In the genomic region with DNA sequence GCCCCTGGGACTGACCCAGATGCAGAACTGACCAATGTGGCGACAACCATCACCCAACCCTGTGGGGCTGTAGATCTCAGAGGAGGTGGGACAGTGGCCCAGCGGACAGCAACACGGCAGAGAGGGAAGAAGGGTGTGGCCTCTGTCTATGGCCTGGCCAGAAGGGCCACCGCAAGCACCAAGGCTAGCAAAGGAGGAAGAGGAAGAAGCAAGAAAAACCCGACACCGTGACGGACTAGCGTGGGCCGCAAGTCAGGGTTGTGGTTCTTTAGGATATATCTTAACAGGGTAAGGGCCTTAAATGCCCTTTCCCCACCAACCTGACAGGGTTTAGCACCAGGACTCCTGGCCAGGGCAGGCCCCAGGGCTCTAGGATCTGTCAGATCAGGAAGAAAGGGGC, we compare ENCODE assay signal across 9 cellular contexts.
DNase-seq lines count a peak whose midpoint lies in the region; ATAC-seq, FAIRE-seq and TF ChIP-seq lines count a peak whose summit lies in the region.
"Had no signal": no experiment of that assay in that cellular context is flagged by ENCODE, and none has a peak within 500 bp of the region (broad histone marks: within the 10 kb centered on the region; RNA-seq: fewer than 3 reads in every experiment).

No MANE protein-coding gene starts in this region.

- H3K4me3 ChIP-seq in colonic mucosa (no peak overlapping the region), pancreas (no peak overlapping the region)

- TF ChIP-seq CTCF in colonic mucosa (IDR thresholded peaks at IDR 0.05) (no peak), pancreas (IDR thresholded peaks at IDR 0.05) (no peak)

- ATAC-seq in HG03571 (IDR thresholded peaks at IDR 0.05; ENCODE audit: unreplicated experiment): peak; percentile 60
- peak in 1 of 4 donors; percentile 8 for ATAC-seq in pancreas
- no peak for ATAC-seq in sciatic nerve
- ATAC-seq in HG03097 (IDR thresholded peaks at IDR 0.05; ENCODE audit: low FRiP score, unreplicated experiment): no peak
- ATAC-seq: activated CD8-positive, alpha-beta T cell treated with anti-CD3 and anti-CD28 coated beads, Interleukin-2, amount 10 ng/mL, durations not matched to agents 7 days and 5 days had no signal

- peaks cover 51% of the 10 kb centered on the region for H3K4me1 ChIP-seq in colonic mucosa
- H3K4me1 ChIP-seq in pancreas: peaks cover 22 to 41% (median 32%) of the 10 kb centered on the region in 3 donors

- H3K27me3 ChIP-seq in colonic mucosa: no peaks in the 10 kb centered on the region
- no peaks in the 10 kb centered on the region for H3K27me3 ChIP-seq in pancreas

- H3K9ac ChIP-seq in colonic mucosa (ENCODE audit: low read depth in 2 of 2, low read length in 2 of 2): peak overlapping the region; percentile 50 to 89

- intact Hi-C loops in colonic mucosa (cut with DNase I): no loop called here
- intact Hi-C loops in pancreas (cut with DNase I): no loop called here
- intact Hi-C loops in sciatic nerve (cut with DNase I): no loop called here

- DNase-seq in GM18507 (ENCODE audit: extremely low spot score, insufficient read length, low read depth): no peak
- DNase-seq in colonic mucosa: no peak
- peak in 1 of 6 donors; percentile 43 for DNase-seq in pancreas
- DNase-seq in NCI-H2196 treated with DMSO at 0.1 percent for 48 hours (lab: John Stamatoyannopoulos, UW; ENCODE audit: unreplicated experiment): no peak
- no peak for DNase-seq in sciatic nerve (ENCODE audit: low spot score)
- no peak for DNase-seq in SHP77 treated with DMSO at 0.1 percent for 48 hours (lab: John Stamatoyannopoulos, UW)
- DNase-seq: activated CD8-positive, alpha-beta T cell treated with anti-CD3 and anti-CD28 coated beads, Interleukin-2, amount 10 ng/mL, durations not matched to agents 7 days and 5 days had no signal

- H3K27ac ChIP-seq in colonic mucosa: peak overlapping the region; percentile 87
- peak overlapping the region; percentile 6 to 72 (median 66) for H3K27ac ChIP-seq in pancreas

- FAIRE-seq in GM18507 (lab: Jason Lieb, UNC) (peak; percentile 70), pancreas (lab: Jason Lieb, UNC) (no peak)

- H3K36me3 ChIP-seq in colonic mucosa (no peaks in the 10 kb centered on the region), pancreas (no peaks in the 10 kb centered on the region)

- WGBS in pancreas, 2 donors: 92 to 94% methylated on average over 9 of the region's 9 CpGs

- H3K9me3 ChIP-seq in colonic mucosa (no peaks in the 10 kb centered on the region), pancreas (no peaks in the 10 kb centered on the region)
